ENCODE assay signal across 8 cellular contexts in the genomic region with DNA sequence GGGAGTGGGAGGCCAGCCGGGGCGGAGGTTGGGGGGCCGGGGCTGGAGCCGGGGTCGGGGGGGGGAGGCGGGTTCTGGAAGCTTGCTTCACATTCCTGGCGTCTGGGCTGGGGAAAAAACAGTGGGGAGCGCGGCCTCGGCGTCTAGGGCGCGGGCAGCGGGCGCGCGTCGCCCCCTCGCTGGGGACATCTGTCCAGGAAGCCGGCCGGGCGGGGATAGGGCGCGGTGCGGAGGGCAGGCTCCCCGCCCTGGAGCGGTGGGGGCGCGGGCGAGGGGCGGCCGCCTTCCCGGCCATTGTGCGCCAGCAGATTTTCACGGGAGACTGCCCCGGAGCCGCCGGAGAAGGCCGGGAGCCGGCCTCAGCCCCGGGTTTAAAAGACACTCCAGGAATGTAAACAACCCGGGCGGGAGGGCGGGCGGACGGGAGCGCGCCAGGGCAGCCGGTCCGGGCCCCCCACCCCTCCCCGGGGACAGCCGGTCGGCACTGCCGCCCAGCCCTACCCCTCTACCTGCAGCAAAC. TPM values are rescaled to one million over a fixed set of nuclear protein-coding genes. Genes with fewer than 3 reads are reported as not detected.
DNase-seq lines count a peak whose midpoint lies in the region; ATAC-seq and TF ChIP-seq lines count a peak whose summit lies in the region.

No MANE protein-coding gene starts in this region.

- no peak for ATAC-seq in HG03097 (IDR thresholded peaks at IDR 0.05; ENCODE audit: low FRiP score, unreplicated experiment)

- H3K9me3 Mint-ChIP-seq in MCF 10A (ENCODE audit: unreplicated experiment), result no peaks in the 10 kb centered on the region

- H3K27me3 ChIP-seq in spleen (replicated peaks in 1 of 7), result peaks cover 0 to 29% (median 3%) of the 10 kb centered on the region in 7 donors

- TF ChIP-seq CTCF in MCF 10A (IDR thresholded peaks at IDR 0.05; ENCODE audit: unreplicated experiment) (no peak), spleen (IDR thresholded peaks at IDR 0.05 in 8 of 11, conservative IDR thresholded peaks at IDR 0.05 in 3 of 11) (no peak)

- POLR2A ChIA-PET in MCF 10A (lab: Yijun Ruan, JAX), result interaction anchor here (0.8 to 8.2 kb wide), 16 partner anchors 10 to 1036 kb away, joined by 3 to 122 read pairs (median 6); no protein-coding TSS in a partner anchor

- no TSS peak for BruUV-seq in MCF 10A (replicated peaks; lab: Mats Ljungman, UMichigan)

- no peaks in the 10 kb centered on the region for H3K9me3 ChIP-seq in spleen

- H3K36me3 Mint-ChIP-seq in MCF 10A (ENCODE audit: insufficient read depth, unreplicated experiment), result no peaks in the 10 kb centered on the region

- no peaks in the 10 kb centered on the region for H3K27me3 Mint-ChIP-seq in MCF 10A (ENCODE audit: insufficient read depth, unreplicated experiment)

- peak overlapping the region; percentile 50 for H3K27ac Mint-ChIP-seq in MCF 10A (ENCODE audit: low read depth, unreplicated experiment)

- H3K27ac ChIP-seq in spleen, result peak overlapping the region; percentile 76 to 96 (median 94)

- DNase-seq in AG08396 (ENCODE audit: low spot score) (peak; percentile 83), HT-29 (ENCODE audit: low spot score) (peak; percentile 30), MCF 10A (ENCODE audit: unreplicated experiment) (no peak), iris pigment epithelial cell (ENCODE audit: low read depth) (peak; percentile 50), spleen (peak; percentile 90), SK-N-DZ (ENCODE audit: low spot score) (no peak), MV-4-11 (lab: John Stamatoyannopoulos, UW) (no peak)

- peaks cover 20% of the 10 kb centered on the region for H3K4me1 Mint-ChIP-seq in MCF 10A (ENCODE audit: insufficient read depth, unreplicated experiment)

- peak overlapping the region; percentile 65 to 88 (median 76) for H3K4me3 ChIP-seq in spleen

- H3K36me3 ChIP-seq in spleen, result no peaks in the 10 kb centered on the region

- intact Hi-C loops in MCF 10A (cut with micrococcal nuclease) (loop anchor here (2.0 to 5.0 kb wide), 6 partner anchors 42 to 645 kb away; no protein-coding TSS in a partner anchor), spleen (cut with DNase I; ENCODE audit: low total_unique reads) (no loop called here)

- WGBS in spleen, 5 donors, result 0 to 2% (median 0%) methylated on average over 11 to 54 of the region's 54 CpGs

- peaks cover 26 to 83% (median 68%) of the 10 kb centered on the region in 6 donors for H3K4me1 ChIP-seq in spleen

- peak overlapping the region; percentile 84 for H3K4me3 Mint-ChIP-seq in MCF 10A (ENCODE audit: unreplicated experiment)

- no peak for TF ChIP-seq POLR2A in spleen (IDR thresholded peaks at IDR 0.05)

- CTCF ChIA-PET in MCF 10A (lab: Yijun Ruan, JAX), result interaction anchor here (0.8 to 1.0 kb wide), 4 partner anchors 9 to 121 kb away, joined by 3 to 5 read pairs (median 4); no protein-coding TSS in a partner anchor

RNA-seq across cellular contexts. Expression of a gene that starts 1.4 kb away (rescaled TPM):
- 21.0 and 27.5 TPM in 2 replicates for total RNA-seq in HT-29 (2014; rRNA removed; shearing (Covaris generic))
- 15.5 and 20.3 TPM in 2 replicates for total RNA-seq in MCF 10A (2022)
- total RNA-seq in spleen, result 100 to 1,000 TPM; 117 to 210 (median 129) TPM
- polyA plus RNA-seq in spleen, result 10 to 100 TPM; 10.7 to 29.7 (median 11.8) TPM
- 59.1 and 66.8 TPM in 2 replicates for polyA plus RNA-seq in SK-N-DZ (2014; cell fraction: cytosol; rRNA removed)
- polyA plus RNA-seq in SK-N-DZ (2014; cell fraction: nucleus; rRNA removed), result 30.6 and 71.5 TPM in 2 replicates

Comparison
In these comparisons a context has a peak if more than half of its experiments do, and no peak if none do; other contexts are left out.
1. DNase-seq: peak in AG08396 (single experiment), HT-29 (single experiment), iris pigment epithelial cell (single experiment) and spleen (single experiment); none in MCF 10A (single experiment), SK-N-DZ (single experiment) and MV-4-11 (single experiment).